ENCODE assay signal across 8 cellular contexts in genomic region chr6:90080876-90081464, GRCh38.
DNase-seq lines count a peak whose midpoint lies in the region; ATAC-seq and TF ChIP-seq lines count a peak whose summit lies in the region.

No MANE protein-coding gene starts in this region.

- no peak overlapping the region for H4K12ac ChIP-seq in trophoblast cell (ENCODE audit: low read depth, low read length)

- H3K23ac ChIP-seq in trophoblast cell (ENCODE audit: low read length) = no peak overlapping the region

- H2BK5ac ChIP-seq in trophoblast cell (ENCODE audit: low read depth, low read length, poor library complexity) = no peak overlapping the region

- H4K91ac ChIP-seq in trophoblast cell (ENCODE audit: low read depth, low read length) = no peak overlapping the region

- no peaks in the 10 kb centered on the region for H3K79me2 ChIP-seq in smooth muscle cell (ENCODE audit: low read depth)
- no peaks in the 10 kb centered on the region for H3K79me2 ChIP-seq in trophoblast cell (ENCODE audit: control insufficient read depth, insufficient read depth, low read length, poor library complexity)

- no peak overlapping the region for H2BK12ac ChIP-seq in trophoblast cell (ENCODE audit: low read length)

- no peaks in the 10 kb centered on the region for H3K4me1 ChIP-seq in smooth muscle cell (ENCODE audit: low read depth)
- no peaks in the 10 kb centered on the region for H3K4me1 ChIP-seq in trophoblast cell (ENCODE audit: control insufficient read depth in 1 of 2, insufficient read depth in 2 of 2, low read length in 2 of 2)

- H3K79me1 ChIP-seq in trophoblast cell (ENCODE audit: low read length) = peaks cover 2% of the 10 kb centered on the region

- H3K9ac ChIP-seq in smooth muscle cell (ENCODE audit: low read depth) = no peak overlapping the region
- H3K9ac ChIP-seq in trophoblast cell (ENCODE audit: low read length) = no peak overlapping the region

- H3K4me3 ChIP-seq in smooth muscle cell = no peak overlapping the region
- H3K4me3 ChIP-seq in trophoblast cell (ENCODE audit: low read depth, low read length) = no peak overlapping the region

- H3K27me3 ChIP-seq in smooth muscle cell (ENCODE audit: low read depth) = no peaks in the 10 kb centered on the region
- H3K27me3 ChIP-seq in trophoblast cell (ENCODE audit: insufficient read depth, low read length) = peaks cover 2% of the 10 kb centered on the region

- H2BK120ac ChIP-seq in trophoblast cell (ENCODE audit: insufficient read depth, low read length, poor library complexity) = no peak overlapping the region

- H3K9me3 ChIP-seq in smooth muscle cell (replicated peaks; ENCODE audit: low read depth) (no peaks in the 10 kb centered on the region), trophoblast cell (ENCODE audit: insufficient read depth, low read depth, low read length) (no peaks in the 10 kb centered on the region)

- ATAC-seq in GM18909 (IDR thresholded peaks at IDR 0.05; ENCODE audit: poor library complexity, unreplicated experiment) (peak; percentile 85), HG03103 (IDR thresholded peaks at IDR 0.05; ENCODE audit: low read depth, unreplicated experiment) (peak; percentile 64)

- no peaks in the 10 kb centered on the region for H4K20me1 ChIP-seq in smooth muscle cell (ENCODE audit: low read depth)

- peak; percentile 65 to 73 for DNase-seq in activated CD4-positive, alpha-beta T cell treated with anti-CD3 and anti-CD28 coated beads, Interleukin-2, amount 50 U/mL, for 4 hours
- DNase-seq in smooth muscle cell (lab: John Stamatoyannopoulos, UW; ENCODE audit: unreplicated experiment) (no peak), NCI-H1092 treated with DMSO at 0.1 percent for 48 hours (lab: John Stamatoyannopoulos, UW) (no peak), trophoblast cell (no peak), GF-D8 (lab: John Stamatoyannopoulos, UW) (no peak), GM19238 (ENCODE audit: insufficient read length, low spot score) (no peak)

- H3K27ac ChIP-seq in smooth muscle cell (ENCODE audit: low read depth) (no peak overlapping the region), trophoblast cell (ENCODE audit: low read depth, low read length) (no peak overlapping the region)

- 68% methylated on average over 9 of the region's 9 CpGs for WGBS in smooth muscle cell (ENCODE audit: low lambda C conversion rate)
- WGBS in trophoblast cell (ENCODE audit: extremely low coverage, insufficient coverage, insufficient read length) = no CpG with 5 or more reads among the region's 9 CpGs

- H3F3A ChIP-seq in smooth muscle cell (ENCODE audit: low read depth) = no peaks in the 10 kb centered on the region

- no peak overlapping the region for H3K18ac ChIP-seq in trophoblast cell (ENCODE audit: low read length)

- peak overlapping the region; percentile 38 for H3K4me2 ChIP-seq in smooth muscle cell
- no peak overlapping the region for H3K4me2 ChIP-seq in trophoblast cell (ENCODE audit: low read length)

- H2AFZ ChIP-seq in smooth muscle cell (ENCODE audit: low read depth) (no peak overlapping the region), trophoblast cell (ENCODE audit: insufficient read depth, low read length, poor library complexity) (no peak overlapping the region)

- no peaks in the 10 kb centered on the region for H3K36me3 ChIP-seq in smooth muscle cell (ENCODE audit: low read depth)
- H3K36me3 ChIP-seq in trophoblast cell (ENCODE audit: control insufficient read depth in 1 of 2, insufficient read depth in 2 of 2, low read length in 2 of 2) = no peaks in the 10 kb centered on the region

- no peak for TF ChIP-seq CTCF in smooth muscle cell (IDR thresholded peaks at IDR 0.05; ENCODE audit: borderline replicate concordance, insufficient read depth, poor library complexity, severe bottlenecking)

- H2AK5ac ChIP-seq in trophoblast cell (ENCODE audit: low read length) = no peak overlapping the region

- H4K8ac ChIP-seq in trophoblast cell (ENCODE audit: low read depth, low read length) = no peak overlapping the region

- no peak overlapping the region for H3K14ac ChIP-seq in trophoblast cell (ENCODE audit: low read length)

- no peak overlapping the region for H3K4ac ChIP-seq in trophoblast cell (ENCODE audit: low read depth, low read length)

Comparison
In these comparisons a context has a peak if more than half of its experiments do, and no peak if none do; other contexts are left out.
1. DNase-seq: peak in activated CD4-positive, alpha-beta T cell treated with anti-CD3 and anti-CD28 coated beads, Interleukin-2, amount 50 U/mL, for 4 hours (2 of 2); none in smooth muscle cell (single experiment), NCI-H1092 treated with DMSO at 0.1 percent for 48 hours (single experiment), trophoblast cell (0 of 2), GF-D8 (single experiment) and GM19238 (single experiment).